In the genomic region with DNA sequence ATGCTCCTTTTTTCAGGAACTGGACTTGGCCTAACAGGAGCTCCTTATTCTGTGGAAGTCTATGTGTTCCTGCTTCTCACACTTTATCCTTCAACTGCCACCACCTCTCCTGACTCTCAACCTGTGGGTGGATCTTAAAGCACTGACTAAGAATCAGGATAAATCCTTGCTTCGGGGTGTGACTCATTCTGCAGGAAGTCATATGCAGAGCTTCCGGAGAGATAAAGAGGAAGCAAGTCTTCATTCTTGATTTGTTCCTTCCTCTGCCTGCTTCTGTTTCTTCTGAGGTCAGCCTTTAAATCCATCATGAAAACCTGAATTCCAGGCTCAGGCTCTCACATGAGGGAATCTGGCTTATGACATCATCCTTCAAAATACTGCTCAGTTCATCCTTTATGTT, we compare ENCODE assay signal across 14 cellular contexts.
A peak's percentile ranks its signal among the peaks of the same experiment; 100 is the strongest.
DNase-seq lines count a peak whose midpoint lies in the region; ATAC-seq and TF ChIP-seq lines count a peak whose summit lies in the region.
"Had no signal": no experiment of that assay in that cellular context is flagged by ENCODE, and none has a peak within 500 bp of the region (broad histone marks: within the 10 kb centered on the region; RNA-seq: fewer than 3 reads in every experiment).

No MANE protein-coding gene starts in this region.

- DNase-seq in ELR (ENCODE audit: low read depth): peak; percentile 58
- peak; percentile 71 to 80 for DNase-seq in Kasumi-1 (lab: John Stamatoyannopoulos, UW)
- peak; percentile 10 for DNase-seq in amniotic epithelial cell (ENCODE audit: low read depth)
- DNase-seq in kidney tubule cell (ENCODE audit: low spot score): peak; percentile 84
- no peak for DNase-seq in natural killer cell
- DNase-seq: activated gamma-delta T cell treated with Interleukin-2 at 50 U/mL for 16 hours; GOT3; Right ventricle myocardium superior; stimulated activated CD8-positive, alpha-beta memory T cell treated with anti-CD3 and anti-CD28 coated beads, Interleukin-4, amount 100 ng/mL, for 48 hours had no signal

- no peaks in the 10 kb centered on the region for H3K36me3 Mint-ChIP-seq in natural killer cell

- ATAC-seq in GM18520 (IDR thresholded peaks at IDR 0.05; ENCODE audit: unreplicated experiment): no peak
- no peak for ATAC-seq in HG02623 (IDR thresholded peaks at IDR 0.05; ENCODE audit: unreplicated experiment)
- no peak for ATAC-seq in HG03175 (IDR thresholded peaks at IDR 0.05; ENCODE audit: unreplicated experiment)
- ATAC-seq in natural killer cell: no peak
- ATAC-seq: activated CD4-positive, CD25-positive, alpha-beta regulatory T cell treated with anti-CD3 and anti-CD28 coated beads, Interleukin-2, amount 50 U/mL, for 24 hours had no signal

- TF ChIP-seq CTCF in natural killer cell (IDR thresholded peaks at IDR 0.05): no peak

- no peaks in the 10 kb centered on the region for H3K27me3 Mint-ChIP-seq in natural killer cell (ENCODE audit: low read depth in 2 of 2)

- intact Hi-C loops in natural killer cell (cut with micrococcal nuclease): no loop called here

- peaks cover 11 to 14% of the 10 kb centered on the region in 2 donors for H3K9me3 Mint-ChIP-seq in natural killer cell
- H3K9me3 Mint-ChIP-seq: neural crest cell had no signal

- H3K4me3 Mint-ChIP-seq in natural killer cell: no peak overlapping the region
- H3K4me3 Mint-ChIP-seq: neural crest cell had no signal

- H3K4me1 Mint-ChIP-seq in natural killer cell: no peaks in the 10 kb centered on the region
- H3K4me1 Mint-ChIP-seq: neural crest cell had no signal

- H3K27ac Mint-ChIP-seq in natural killer cell: no peak overlapping the region
